ENCODE assay signal across 10 cellular contexts in genomic region chr17:56597495-56597990, GRCh38. TPM values are rescaled to one million over a fixed set of nuclear protein-coding genes. Genes with fewer than 3 reads are reported as not detected.
DNase-seq lines count a peak whose midpoint lies in the region; FAIRE-seq and TF ChIP-seq lines count a peak whose summit lies in the region.
"Had no signal": no experiment of that assay in that cellular context is flagged by ENCODE, and none has a peak within 500 bp of the region (broad histone marks: within the 10 kb centered on the region; RNA-seq: fewer than 3 reads in every experiment).

No MANE protein-coding gene starts in this region.

- H3K9ac ChIP-seq in fibroblast of lung (ENCODE audit: insufficient read depth, low read length): no peak overlapping the region

- no peaks in the 10 kb centered on the region for H3K27me3 ChIP-seq in fibroblast of lung (ENCODE audit: control insufficient read depth, insufficient read depth, low read length)

- FAIRE-seq in H54 (lab: Jason Lieb, UNC): no peak
- FAIRE-seq: A204.1 had no signal

- TF ChIP-seq POLR2A in H54 (IDR thresholded peaks at IDR 0.05; ENCODE audit: low read depth, low read length): no peak

- H3K27ac ChIP-seq in fibroblast of lung (ENCODE audit: insufficient read depth, low read length): no peak overlapping the region
- H3K27ac ChIP-seq: neutrophil had no signal

- H3K4me2 ChIP-seq in fibroblast of lung (ENCODE audit: extremely low read depth, insufficient read depth, low read length): peak overlapping the region; percentile 90

- H4K20me1 ChIP-seq in fibroblast of lung (ENCODE audit: control insufficient read depth, extremely low read depth, insufficient read depth, low read length): no peaks in the 10 kb centered on the region

- H2AFZ ChIP-seq in fibroblast of lung (ENCODE audit: low read length): no peak overlapping the region

- H3K79me2 ChIP-seq in fibroblast of lung (ENCODE audit: control insufficient read depth, insufficient read depth, low read length): no peaks in the 10 kb centered on the region

- H3K36me3 ChIP-seq in fibroblast of lung (ENCODE audit: control insufficient read depth, insufficient read depth, low read length): no peaks in the 10 kb centered on the region
- H3K36me3 ChIP-seq: neutrophil had no signal

- peaks cover 3% of the 10 kb centered on the region for H3K4me1 ChIP-seq in fibroblast of lung (ENCODE audit: control insufficient read depth, extremely low read depth, insufficient read depth, low read length)

- TF ChIP-seq CTCF in fibroblast of lung (conservative IDR thresholded peaks at IDR 0.05 in 1 of 2, IDR thresholded peaks at IDR 0.05 in 1 of 2; ENCODE audit: low read depth in 1 of 2, low read length in 2 of 2): no peak

- H3K4me3 ChIP-seq in fibroblast of lung (replicated peaks in 1 of 4; ENCODE audit: control extremely low read depth in 1 of 4, insufficient read depth in 1 of 4, low read depth in 3 of 4, low read length in 4 of 4): peak overlapping the region; percentile 40 to 53 (median 48)

- H3K9me3 ChIP-seq in fibroblast of lung (ENCODE audit: control insufficient read depth, insufficient read depth, low read depth, low read length): no peaks in the 10 kb centered on the region
- H3K9me3 ChIP-seq: neutrophil had no signal

- DNase-seq in DMS53 (lab: John Stamatoyannopoulos, UW) (peak; percentile 38), DMS53 treated with DMSO at 0.1 percent for 48 hours (lab: John Stamatoyannopoulos, UW; ENCODE audit: unreplicated experiment) (no peak), NCI-H748 treated with DMSO at 0.1 percent for 48 hours (lab: John Stamatoyannopoulos, UW) (peak; percentile 34), fibroblast of lung (ENCODE audit: low read depth in 2 of 2) (peak in 1 of 2 donors; percentile 22), H54 (ENCODE audit: insufficient read length, low spot score) (no peak), CD1c-positive myeloid dendritic cell (ENCODE audit: extremely low spot score) (no peak), NK-92 (lab: John Stamatoyannopoulos, UW; ENCODE audit: unreplicated experiment) (no peak)
- peak; percentile 11 to 37 for DNase-seq in stimulated activated CD4-positive, alpha-beta T cell treated with anti-CD3 and anti-CD28 coated beads, Interleukin-4, amount 100 ng/mL, for 4 hours

RNA-seq across cellular contexts. Expression of gene NOG, which starts 4.0 kb away (rescaled TPM):
- total RNA-seq in fibroblast of lung: 0.51 and 0.99 TPM in 2 replicates
- 0.73 TPM in 2 replicates for polyA plus RNA-seq in fibroblast of lung
- polyA plus RNA-seq in fibroblast of lung (2012): 1.3 and 1.7 TPM in 2 replicates
- 0.27 TPM in 1 of 2 replicates, not detected in the other for polyA minus RNA-seq in fibroblast of lung (ENCODE audit: low replicate concordance)

Comparison
In these comparisons a context has a peak if more than half of its experiments do, and no peak if none do; other contexts are left out.
1. DNase-seq: peak in DMS53 (single experiment), NCI-H748 treated with DMSO at 0.1 percent for 48 hours (single experiment) and stimulated activated CD4-positive, alpha-beta T cell treated with anti-CD3 and anti-CD28 coated beads, Interleukin-4, amount 100 ng/mL, for 4 hours (2 of 2); none in DMS53 treated with DMSO at 0.1 percent for 48 hours (single experiment), H54 (single experiment), CD1c-positive myeloid dendritic cell (single experiment) and NK-92 (single experiment).